ENCODE assay signal across 21 cellular contexts in the genomic region with DNA sequence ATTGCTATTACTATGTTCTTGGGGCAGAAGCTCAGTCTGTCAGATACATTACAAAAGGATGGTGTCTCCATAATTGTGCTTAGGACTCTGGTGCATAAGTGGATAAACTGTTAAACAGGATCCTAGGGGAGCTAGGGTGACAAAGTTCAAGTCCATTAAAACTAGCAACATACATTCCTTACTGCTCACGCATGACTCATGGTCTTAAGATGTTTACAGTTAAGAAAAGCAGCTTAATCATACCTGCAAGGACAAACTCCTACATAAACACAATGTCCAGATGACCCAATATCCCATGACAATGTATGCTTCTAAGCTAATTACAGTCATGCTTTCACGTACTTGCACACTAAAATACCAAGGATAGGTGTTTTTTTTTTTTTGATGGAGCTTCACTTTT. TPM values are rescaled to one million over a fixed set of nuclear protein-coding genes. Genes with fewer than 3 reads are reported as not detected.
DNase-seq lines count a peak whose midpoint lies in the region; ATAC-seq, FAIRE-seq and TF ChIP-seq lines count a peak whose summit lies in the region.
"Had no signal": no experiment of that assay in that cellular context is flagged by ENCODE, and none has a peak within 500 bp of the region (broad histone marks: within the 10 kb centered on the region; RNA-seq: fewer than 3 reads in every experiment).

No MANE protein-coding gene starts in this region.

- H3K36me3 ChIP-seq in HEK293 (ENCODE audit: control insufficient read depth in 2 of 2, insufficient read depth in 1 of 2, low read length in 2 of 2) = peaks cover 0 to 3% of the 10 kb centered on the region in 2 experiments; a peak in 1 of 3 replicates
- H3K36me3 ChIP-seq: HAP-1 had no signal

- POLR2A ChIA-PET in HEK293 (lab: Yijun Ruan, JAX) = no interaction called here

- H3K9me3 ChIP-seq in HEK293 (ENCODE audit: control insufficient read depth, insufficient read depth, low read depth, low read length) = no peaks in the 10 kb centered on the region; the same call in 1 of the 2 replicates
- H3K9me3 ChIP-seq: pancreas had no signal

- H3K27ac ChIP-seq in HEK293 (ENCODE audit: extremely low read depth, low read depth, low read length) = no peak overlapping the region
- H3K27ac ChIP-seq: pancreas, spleen had no signal

- TF ChIP-seq CTCF in HEK293 (tag by site-specific recombination; IDR thresholded peaks at IDR 0.05) = no peak

- DNase-seq in RCC 7860 (ENCODE audit: low spot score) (peak; percentile 60), skeletal muscle cell (ENCODE audit: low read depth) (peak; percentile 53), NCI-H1092 (lab: John Stamatoyannopoulos, UW) (no peak)
- no peak for DNase-seq in activated naive CD4-positive, alpha-beta T cell treated with anti-CD3 and anti-CD28 coated beads, Interleukin-2, amount 50 U/mL, for 16 hours
- DNase-seq: activated CD4-positive, alpha-beta T cell treated with anti-CD3 and anti-CD28 coated beads for 1 hour; activated naive CD4-positive, alpha-beta T cell treated with Interleukin-2 at 50 U/mL for 16 hours; CD4-positive, CD25-positive, alpha-beta regulatory T cell; DND-41; Kasumi-1; kidney glomerular epithelial cell; mucosa of descending colon; NCI-H187; NCI-H69; pancreas; spleen; stimulated activated naive CD8-positive, alpha-beta T cell treated with anti-CD3 and anti-CD28 coated beads, Interleukin-15, amount 100 ng/mL, for 72 hours; T-helper 2 cell had no signal

- H3K4me3 ChIP-seq in HEK293 (ENCODE audit: low read depth, low read length) (no peak overlapping the region), skeletal muscle cell (ENCODE audit: low read depth, low read length) (no peak overlapping the region)
- H3K4me3 ChIP-seq: HAP-1, mucosa of descending colon, pancreas, spleen had no signal

- no peak for FAIRE-seq in RCC 7860 (lab: Jason Lieb, UNC)
- FAIRE-seq: pancreas had no signal

- ATAC-seq in esophagus mucosa (peak; percentile 31), HG03108 (IDR thresholded peaks at IDR 0.05; ENCODE audit: unreplicated experiment) (no peak)
- ATAC-seq: mucosa of descending colon; pancreas; stimulated activated naive CD8-positive, alpha-beta T cell treated with anti-CD3 and anti-CD28 coated beads, Interleukin-15, amount 100 ng/mL, for 72 hours had no signal

- CTCF ChIA-PET in HEK293 (lab: Yijun Ruan, JAX) = no interaction called here

- H3K4me1 ChIP-seq in HEK293 (ENCODE audit: control insufficient read depth, insufficient read depth, low read length) = no peaks in the 10 kb centered on the region
- H3K4me1 ChIP-seq: HAP-1, pancreas had no signal

TF ChIP-seq in HEK293, 187 proteins besides CTCF, POLR2A, EP300 and RAD21:
- 0 out of 2 replicates have a peak, but pooled peaks have one; percentile 16 for TF ChIP-seq PRDM1 (tag by site-specific recombination; IDR thresholded peaks at IDR 0.05)
- TF ChIP-seq, protein P1, sequence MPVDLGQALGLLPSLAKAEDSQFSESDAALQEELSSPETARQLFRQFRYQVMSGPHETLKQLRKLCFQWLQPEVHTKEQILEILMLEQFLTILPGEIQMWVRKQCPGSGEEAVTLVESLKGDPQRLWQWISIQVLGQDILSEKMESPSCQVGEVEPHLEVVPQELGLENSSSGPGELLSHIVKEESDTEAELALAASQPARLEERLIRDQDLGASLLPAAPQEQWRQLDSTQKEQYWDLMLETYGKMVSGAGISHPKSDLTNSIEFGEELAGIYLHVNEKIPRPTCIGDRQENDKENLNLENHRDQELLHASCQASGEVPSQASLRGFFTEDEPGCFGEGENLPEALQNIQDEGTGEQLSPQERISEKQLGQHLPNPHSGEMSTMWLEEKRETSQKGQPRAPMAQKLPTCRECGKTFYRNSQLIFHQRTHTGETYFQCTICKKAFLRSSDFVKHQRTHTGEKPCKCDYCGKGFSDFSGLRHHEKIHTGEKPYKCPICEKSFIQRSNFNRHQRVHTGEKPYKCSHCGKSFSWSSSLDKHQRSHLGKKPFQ (tag by site-specific recombination; IDR thresholded peaks at IDR 0.05) = no peak

RNA-seq across cellular contexts. Expression of a gene that starts 3.5 kb away (rescaled TPM):
- 5.7 TPM for total RNA-seq in esophagus mucosa

RNA-seq across cellular contexts. Expression of a gene that starts 39.1 kb away (rescaled TPM):
- total RNA-seq in esophagus mucosa = 10.0 TPM

Comparison
In these comparisons a context has a peak if more than half of its experiments do, and no peak if none do; other contexts are left out.
1. DNase-seq: peak in RCC 7860 (single experiment) and skeletal muscle cell (single experiment); none in activated naive CD4-positive, alpha-beta T cell treated with anti-CD3 and anti-CD28 coated beads, Interleukin-2, amount 50 U/mL, for 16 hours (single experiment) and NCI-H1092 (single experiment).